ENCODE assay signal across 1 cellular context in the genomic region with DNA sequence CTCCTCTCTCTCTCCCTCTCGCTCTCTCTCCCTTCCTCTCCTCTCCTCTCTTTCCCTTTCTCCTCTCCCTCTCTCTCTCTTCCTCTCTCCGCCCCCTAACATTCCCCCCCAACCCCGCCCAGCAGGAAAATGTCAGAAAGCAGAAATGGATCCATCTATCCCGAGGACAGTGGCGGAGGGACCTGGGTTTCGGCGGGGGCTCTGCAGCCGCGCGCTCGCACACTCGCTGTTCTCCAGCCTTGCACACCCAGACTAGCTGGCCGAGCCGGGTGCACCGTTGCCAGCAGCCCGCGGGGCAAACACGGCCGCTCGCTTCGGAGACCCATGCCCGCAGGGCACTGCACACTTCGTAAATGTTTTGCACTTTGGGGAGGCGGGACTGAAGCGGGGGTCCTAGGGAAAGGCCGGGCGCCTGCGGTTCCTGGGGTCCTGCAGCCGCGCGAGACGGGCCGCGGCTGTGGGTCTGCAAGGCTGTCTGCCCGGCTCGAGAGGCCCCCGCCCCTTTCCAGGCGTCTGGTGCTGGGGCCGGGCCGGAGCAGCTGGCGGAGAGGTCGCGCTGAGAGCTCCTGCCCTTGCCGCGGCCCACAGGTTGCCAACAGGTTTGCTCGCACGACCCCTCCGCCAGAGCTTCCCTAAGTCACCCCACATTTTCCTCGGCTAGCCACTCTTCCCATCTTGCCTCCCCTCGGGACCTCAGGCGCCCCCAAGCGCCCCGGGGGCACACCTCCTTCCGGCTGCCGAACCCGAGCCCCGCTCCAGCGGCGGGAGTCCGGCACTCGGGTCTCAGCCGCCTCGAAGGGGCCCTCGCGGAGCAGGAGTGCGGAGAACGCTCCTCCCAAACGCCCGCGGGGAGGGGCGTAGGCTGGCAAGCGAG.
TF ChIP-seq lines count a peak whose summit lies in the region.

No MANE protein-coding gene starts in this region.

TF ChIP-seq in HepG2, 621 proteins besides CTCF, POLR2A, EP300 and RAD21 (continued from another document):
- no peak for TF ChIP-seq HMGXB3 (CRISPR knock-in tag; IDR thresholded peaks at IDR 0.05; ENCODE audit: borderline replicate concordance)
- no peak for TF ChIP-seq FOXO1 (CRISPR knock-in tag; IDR thresholded peaks at IDR 0.05)
- no peak for TF ChIP-seq RFX5 (IDR thresholded peaks at IDR 0.05; ENCODE audit: low read depth, low read length)
- TF ChIP-seq, protein P1, sequence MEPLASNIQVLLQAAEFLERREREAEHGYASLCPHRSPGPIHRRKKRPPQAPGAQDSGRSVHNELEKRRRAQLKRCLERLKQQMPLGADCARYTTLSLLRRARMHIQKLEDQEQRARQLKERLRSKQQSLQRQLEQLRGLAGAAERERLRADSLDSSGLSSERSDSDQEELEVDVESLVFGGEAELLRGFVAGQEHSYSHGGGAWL (CRISPR knock-in tag; IDR thresholded peaks at IDR 0.05), result peak; percentile 51; the same call in 1 of the 2 replicates
- peak; percentile 61; the same call in 1 of the 2 replicates for TF ChIP-seq ZNF292 (CRISPR knock-in tag; IDR thresholded peaks at IDR 0.05; ENCODE audit: borderline replicate concordance, low read depth)
